ENCODE assay signal across 1 cellular context in the genomic region with DNA sequence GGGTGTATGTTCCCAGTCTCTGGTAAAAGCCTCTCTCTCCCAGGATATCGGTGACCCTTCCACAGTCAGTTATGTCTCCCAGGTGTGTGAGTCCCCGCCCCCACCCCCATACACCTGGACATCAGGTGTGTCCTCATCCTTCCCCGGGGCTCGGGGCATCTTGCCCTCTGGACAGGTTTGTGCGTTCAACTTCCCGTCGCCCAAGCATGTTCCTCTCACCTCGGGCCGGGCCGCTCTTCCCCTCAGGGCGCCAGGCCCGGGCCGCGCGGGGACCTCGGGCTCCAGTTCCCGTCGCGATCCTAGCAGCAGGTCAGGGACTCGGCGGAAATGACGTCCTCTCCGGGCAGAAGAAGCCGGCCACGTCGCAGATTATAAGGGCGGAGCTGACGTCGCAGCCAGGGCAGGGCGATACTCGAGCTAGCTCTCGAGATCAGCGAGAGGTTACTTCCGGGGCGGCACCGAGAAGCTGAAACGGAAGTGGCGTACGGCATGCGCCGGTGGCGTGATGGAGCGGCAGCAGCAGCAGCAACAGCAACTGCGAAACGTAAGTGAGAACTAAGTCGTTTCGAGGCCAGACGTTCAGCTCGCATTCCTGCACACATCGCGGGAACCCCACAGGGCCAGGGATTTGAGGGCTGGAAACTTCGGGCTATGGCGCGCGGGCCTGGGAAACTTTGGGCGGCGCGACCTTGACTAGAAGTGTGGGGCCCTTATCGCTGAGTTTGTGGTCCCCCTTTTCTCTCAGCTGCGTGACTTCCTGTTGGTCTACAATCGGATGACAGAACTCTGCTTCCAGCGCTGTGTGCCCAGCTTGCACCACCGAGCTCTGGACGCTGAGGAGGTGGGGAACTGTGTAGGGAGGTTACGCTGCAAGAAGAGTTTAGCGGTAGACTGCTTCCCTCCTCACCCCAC.
TF ChIP-seq lines count a peak whose summit lies in the region.

A gene with protein sequence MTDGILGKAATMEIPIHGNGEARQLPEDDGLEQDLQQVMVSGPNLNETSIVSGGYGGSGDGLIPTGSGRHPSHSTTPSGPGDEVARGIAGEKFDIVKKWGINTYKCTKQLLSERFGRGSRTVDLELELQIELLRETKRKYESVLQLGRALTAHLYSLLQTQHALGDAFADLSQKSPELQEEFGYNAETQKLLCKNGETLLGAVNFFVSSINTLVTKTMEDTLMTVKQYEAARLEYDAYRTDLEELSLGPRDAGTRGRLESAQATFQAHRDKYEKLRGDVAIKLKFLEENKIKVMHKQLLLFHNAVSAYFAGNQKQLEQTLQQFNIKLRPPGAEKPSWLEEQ (minus strand): TSS at position 320 of the 912 bp plus-strand sequence. CDS start 910 bp downstream, outside the sequence.
A gene with protein sequence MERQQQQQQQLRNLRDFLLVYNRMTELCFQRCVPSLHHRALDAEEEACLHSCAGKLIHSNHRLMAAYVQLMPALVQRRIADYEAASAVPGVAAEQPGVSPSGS (plus strand): TSS at position 490 of the 912 bp plus-strand sequence. CDS start 16 bp downstream, at position 506.

TF ChIP-seq in HepG2, 621 proteins besides CTCF, POLR2A, EP300 and RAD21 (continued from another document and continues in another):
- TF ChIP-seq, protein P1, sequence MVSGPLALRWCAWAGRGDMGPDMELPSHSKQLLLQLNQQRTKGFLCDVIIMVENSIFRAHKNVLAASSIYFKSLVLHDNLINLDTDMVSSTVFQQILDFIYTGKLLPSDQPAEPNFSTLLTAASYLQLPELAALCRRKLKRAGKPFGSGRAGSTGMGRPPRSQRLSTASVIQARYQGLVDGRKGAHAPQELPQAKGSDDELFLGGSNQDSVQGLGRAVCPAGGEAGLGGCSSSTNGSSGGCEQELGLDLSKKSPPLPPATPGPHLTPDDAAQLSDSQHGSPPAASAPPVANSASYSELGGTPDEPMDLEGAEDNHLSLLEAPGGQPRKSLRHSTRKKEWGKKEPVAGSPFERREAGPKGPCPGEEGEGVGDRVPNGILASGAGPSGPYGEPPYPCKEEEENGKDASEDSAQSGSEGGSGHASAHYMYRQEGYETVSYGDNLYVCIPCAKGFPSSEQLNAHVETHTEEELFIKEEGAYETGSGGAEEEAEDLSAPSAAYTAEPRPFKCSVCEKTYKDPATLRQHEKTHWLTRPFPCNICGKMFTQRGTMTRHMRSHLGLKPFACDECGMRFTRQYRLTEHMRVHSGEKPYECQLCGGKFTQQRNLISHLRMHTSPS (CRISPR knock-in tag; IDR thresholded peaks at IDR 0.05; ENCODE audit: low read depth) = no peak
- TF ChIP-seq ZNF460 (CRISPR knock-in tag; IDR thresholded peaks at IDR 0.05; ENCODE audit: borderline replicate concordance) (no peak), PHB2 (IDR thresholded peaks at IDR 0.05; ENCODE audit: partially characterized antibody) (no peak), ZNF572 (CRISPR knock-in tag; IDR thresholded peaks at IDR 0.05) (0 out of 2 replicates have a peak, but pooled peaks have one; percentile 37), PCBP2 (optimal IDR thresholded peaks at IDR 0.05; ENCODE audit: low read depth, low read length, poor library complexity, severe bottlenecking) (no peak), EEA1 (CRISPR knock-in tag; IDR thresholded peaks at IDR 0.05; ENCODE audit: borderline replicate concordance) (no peak), NFE2L1 (CRISPR knock-in tag; IDR thresholded peaks at IDR 0.05; ENCODE audit: borderline replicate concordance) (0 out of 2 replicates have a peak, but pooled peaks have one; percentile 61), ZNF263 (CRISPR knock-in tag; IDR thresholded peaks at IDR 0.05) (peak; percentile 39), NCOA5 (CRISPR knock-in tag; IDR thresholded peaks at IDR 0.05) (no peak), ZNF616 (CRISPR knock-in tag; IDR thresholded peaks at IDR 0.05; ENCODE audit: low read depth) (no peak), SOX6 (IDR thresholded peaks at IDR 0.05) (no peak), SOX6 (CRISPR knock-in tag; IDR thresholded peaks at IDR 0.05) (peak; percentile 71), NBN (conservative IDR thresholded peaks at IDR 0.05) (no peak), FLYWCH1 (CRISPR knock-in tag; IDR thresholded peaks at IDR 0.05) (no peak), MAFK (conservative IDR thresholded peaks at IDR 0.05 in 1 of 2, IDR thresholded peaks at IDR 0.05 in 1 of 2; ENCODE audit: low read length in 2 of 2) (no peak), IKZF4 (CRISPR knock-in tag; IDR thresholded peaks at IDR 0.05; ENCODE audit: borderline replicate concordance, low read depth, not compliant biosample characterization) (peak; percentile 49), NR3C1 (CRISPR knock-in tag; IDR thresholded peaks at IDR 0.05) (no peak), TCF7L2 (IDR thresholded peaks at IDR 0.05; ENCODE audit: low read depth, low read length) (no peak), ZNF343 (CRISPR knock-in tag; IDR thresholded peaks at IDR 0.05) (0 out of 2 replicates have a peak, but pooled peaks have one; percentile 44), ZNF431 (CRISPR knock-in tag; IDR thresholded peaks at IDR 0.05; ENCODE audit: borderline replicate concordance, low read depth) (peak; percentile 9; the same call in 1 of the 2 replicates), NR2F6 (IDR thresholded peaks at IDR 0.05) (no peak), NR2F6 (CRISPR knock-in tag; IDR thresholded peaks at IDR 0.05) (peak; percentile 33; the same call in 1 of the 2 replicates), ZMAT3 (CRISPR knock-in tag; conservative IDR thresholded peaks at IDR 0.05) (peak; percentile 90)
- TF ChIP-seq, protein P2, sequence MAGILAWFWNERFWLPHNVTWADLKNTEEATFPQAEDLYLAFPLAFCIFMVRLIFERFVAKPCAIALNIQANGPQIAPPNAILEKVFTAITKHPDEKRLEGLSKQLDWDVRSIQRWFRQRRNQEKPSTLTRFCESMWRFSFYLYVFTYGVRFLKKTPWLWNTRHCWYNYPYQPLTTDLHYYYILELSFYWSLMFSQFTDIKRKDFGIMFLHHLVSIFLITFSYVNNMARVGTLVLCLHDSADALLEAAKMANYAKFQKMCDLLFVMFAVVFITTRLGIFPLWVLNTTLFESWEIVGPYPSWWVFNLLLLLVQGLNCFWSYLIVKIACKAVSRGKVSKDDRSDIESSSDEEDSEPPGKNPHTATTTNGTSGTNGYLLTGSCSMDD (CRISPR knock-in tag; IDR thresholded peaks at IDR 0.05) = no peak
- TF ChIP-seq, protein P3, sequence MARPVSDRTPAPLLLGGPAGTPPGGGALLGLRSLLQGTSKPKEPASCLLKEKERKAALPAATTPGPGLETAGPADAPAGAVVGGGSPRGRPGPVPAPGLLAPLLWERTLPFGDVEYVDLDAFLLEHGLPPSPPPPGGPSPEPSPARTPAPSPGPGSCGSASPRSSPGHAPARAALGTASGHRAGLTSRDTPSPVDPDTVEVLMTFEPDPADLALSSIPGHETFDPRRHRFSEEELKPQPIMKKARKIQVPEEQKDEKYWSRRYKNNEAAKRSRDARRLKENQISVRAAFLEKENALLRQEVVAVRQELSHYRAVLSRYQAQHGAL (CRISPR knock-in tag; IDR thresholded peaks at IDR 0.05; ENCODE audit: not compliant biosample characterization) = no peak
- TF ChIP-seq, protein P4, sequence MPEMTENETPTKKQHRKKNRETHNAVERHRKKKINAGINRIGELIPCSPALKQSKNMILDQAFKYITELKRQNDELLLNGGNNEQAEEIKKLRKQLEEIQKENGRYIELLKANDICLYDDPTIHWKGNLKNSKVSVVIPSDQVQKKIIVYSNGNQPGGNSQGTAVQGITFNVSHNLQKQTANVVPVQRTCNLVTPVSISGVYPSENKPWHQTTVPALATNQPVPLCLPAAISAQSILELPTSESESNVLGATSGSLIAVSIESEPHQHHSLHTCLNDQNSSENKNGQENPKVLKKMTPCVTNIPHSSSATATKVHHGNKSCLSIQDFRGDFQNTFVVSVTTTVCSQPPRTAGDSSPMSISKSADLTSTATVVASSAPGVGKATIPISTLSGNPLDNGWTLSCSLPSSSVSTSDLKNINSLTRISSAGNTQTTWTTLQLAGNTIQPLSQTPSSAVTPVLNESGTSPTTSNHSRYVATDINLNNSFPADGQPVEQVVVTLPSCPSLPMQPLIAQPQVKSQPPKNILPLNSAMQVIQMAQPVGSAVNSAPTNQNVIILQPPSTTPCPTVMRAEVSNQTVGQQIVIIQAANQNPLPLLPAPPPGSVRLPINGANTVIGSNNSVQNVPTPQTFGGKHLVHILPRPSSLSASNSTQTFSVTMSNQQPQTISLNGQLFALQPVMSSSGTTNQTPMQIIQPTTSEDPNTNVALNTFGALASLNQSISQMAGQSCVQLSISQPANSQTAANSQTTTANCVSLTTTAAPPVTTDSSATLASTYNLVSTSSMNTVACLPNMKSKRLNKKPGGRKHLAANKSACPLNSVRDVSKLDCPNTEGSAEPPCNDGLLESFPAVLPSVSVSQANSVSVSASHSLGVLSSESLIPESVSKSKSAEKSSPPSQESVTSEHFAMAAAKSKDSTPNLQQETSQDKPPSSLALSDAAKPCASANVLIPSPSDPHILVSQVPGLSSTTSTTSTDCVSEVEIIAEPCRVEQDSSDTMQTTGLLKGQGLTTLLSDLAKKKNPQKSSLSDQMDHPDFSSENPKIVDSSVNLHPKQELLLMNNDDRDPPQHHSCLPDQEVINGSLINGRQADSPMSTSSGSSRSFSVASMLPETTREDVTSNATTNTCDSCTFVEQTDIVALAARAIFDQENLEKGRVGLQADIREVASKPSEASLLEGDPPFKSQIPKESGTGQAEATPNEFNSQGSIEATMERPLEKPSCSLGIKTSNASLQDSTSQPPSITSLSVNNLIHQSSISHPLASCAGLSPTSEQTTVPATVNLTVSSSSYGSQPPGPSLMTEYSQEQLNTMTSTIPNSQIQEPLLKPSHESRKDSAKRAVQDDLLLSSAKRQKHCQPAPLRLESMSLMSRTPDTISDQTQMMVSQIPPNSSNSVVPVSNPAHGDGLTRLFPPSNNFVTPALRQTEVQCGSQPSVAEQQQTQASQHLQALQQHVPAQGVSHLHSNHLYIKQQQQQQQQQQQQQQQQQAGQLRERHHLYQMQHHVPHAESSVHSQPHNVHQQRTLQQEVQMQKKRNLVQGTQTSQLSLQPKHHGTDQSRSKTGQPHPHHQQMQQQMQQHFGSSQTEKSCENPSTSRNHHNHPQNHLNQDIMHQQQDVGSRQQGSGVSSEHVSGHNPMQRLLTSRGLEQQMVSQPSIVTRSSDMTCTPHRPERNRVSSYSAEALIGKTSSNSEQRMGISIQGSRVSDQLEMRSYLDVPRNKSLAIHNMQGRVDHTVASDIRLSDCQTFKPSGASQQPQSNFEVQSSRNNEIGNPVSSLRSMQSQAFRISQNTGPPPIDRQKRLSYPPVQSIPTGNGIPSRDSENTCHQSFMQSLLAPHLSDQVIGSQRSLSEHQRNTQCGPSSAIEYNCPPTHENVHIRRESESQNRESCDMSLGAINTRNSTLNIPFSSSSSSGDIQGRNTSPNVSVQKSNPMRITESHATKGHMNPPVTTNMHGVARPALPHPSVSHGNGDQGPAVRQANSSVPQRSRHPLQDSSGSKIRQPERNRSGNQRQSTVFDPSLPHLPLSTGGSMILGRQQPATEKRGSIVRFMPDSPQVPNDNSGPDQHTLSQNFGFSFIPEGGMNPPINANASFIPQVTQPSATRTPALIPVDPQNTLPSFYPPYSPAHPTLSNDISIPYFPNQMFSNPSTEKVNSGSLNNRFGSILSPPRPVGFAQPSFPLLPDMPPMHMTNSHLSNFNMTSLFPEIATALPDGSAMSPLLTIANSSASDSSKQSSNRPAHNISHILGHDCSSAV (CRISPR knock-in tag; IDR thresholded peaks at IDR 0.05; ENCODE audit: borderline replicate concordance) = no peak
- TF ChIP-seq, protein P5, sequence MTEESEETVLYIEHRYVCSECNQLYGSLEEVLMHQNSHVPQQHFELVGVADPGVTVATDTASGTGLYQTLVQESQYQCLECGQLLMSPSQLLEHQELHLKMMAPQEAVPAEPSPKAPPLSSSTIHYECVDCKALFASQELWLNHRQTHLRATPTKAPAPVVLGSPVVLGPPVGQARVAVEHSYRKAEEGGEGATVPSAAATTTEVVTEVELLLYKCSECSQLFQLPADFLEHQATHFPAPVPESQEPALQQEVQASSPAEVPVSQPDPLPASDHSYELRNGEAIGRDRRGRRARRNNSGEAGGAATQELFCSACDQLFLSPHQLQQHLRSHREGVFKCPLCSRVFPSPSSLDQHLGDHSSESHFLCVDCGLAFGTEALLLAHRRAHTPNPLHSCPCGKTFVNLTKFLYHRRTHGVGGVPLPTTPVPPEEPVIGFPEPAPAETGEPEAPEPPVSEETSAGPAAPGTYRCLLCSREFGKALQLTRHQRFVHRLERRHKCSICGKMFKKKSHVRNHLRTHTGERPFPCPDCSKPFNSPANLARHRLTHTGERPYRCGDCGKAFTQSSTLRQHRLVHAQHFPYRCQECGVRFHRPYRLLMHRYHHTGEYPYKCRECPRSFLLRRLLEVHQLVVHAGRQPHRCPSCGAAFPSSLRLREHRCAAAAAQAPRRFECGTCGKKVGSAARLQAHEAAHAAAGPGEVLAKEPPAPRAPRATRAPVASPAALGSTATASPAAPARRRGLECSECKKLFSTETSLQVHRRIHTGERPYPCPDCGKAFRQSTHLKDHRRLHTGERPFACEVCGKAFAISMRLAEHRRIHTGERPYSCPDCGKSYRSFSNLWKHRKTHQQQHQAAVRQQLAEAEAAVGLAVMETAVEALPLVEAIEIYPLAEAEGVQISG (CRISPR knock-in tag; IDR thresholded peaks at IDR 0.05) = peak; percentile 97
- TF ChIP-seq, protein P6, sequence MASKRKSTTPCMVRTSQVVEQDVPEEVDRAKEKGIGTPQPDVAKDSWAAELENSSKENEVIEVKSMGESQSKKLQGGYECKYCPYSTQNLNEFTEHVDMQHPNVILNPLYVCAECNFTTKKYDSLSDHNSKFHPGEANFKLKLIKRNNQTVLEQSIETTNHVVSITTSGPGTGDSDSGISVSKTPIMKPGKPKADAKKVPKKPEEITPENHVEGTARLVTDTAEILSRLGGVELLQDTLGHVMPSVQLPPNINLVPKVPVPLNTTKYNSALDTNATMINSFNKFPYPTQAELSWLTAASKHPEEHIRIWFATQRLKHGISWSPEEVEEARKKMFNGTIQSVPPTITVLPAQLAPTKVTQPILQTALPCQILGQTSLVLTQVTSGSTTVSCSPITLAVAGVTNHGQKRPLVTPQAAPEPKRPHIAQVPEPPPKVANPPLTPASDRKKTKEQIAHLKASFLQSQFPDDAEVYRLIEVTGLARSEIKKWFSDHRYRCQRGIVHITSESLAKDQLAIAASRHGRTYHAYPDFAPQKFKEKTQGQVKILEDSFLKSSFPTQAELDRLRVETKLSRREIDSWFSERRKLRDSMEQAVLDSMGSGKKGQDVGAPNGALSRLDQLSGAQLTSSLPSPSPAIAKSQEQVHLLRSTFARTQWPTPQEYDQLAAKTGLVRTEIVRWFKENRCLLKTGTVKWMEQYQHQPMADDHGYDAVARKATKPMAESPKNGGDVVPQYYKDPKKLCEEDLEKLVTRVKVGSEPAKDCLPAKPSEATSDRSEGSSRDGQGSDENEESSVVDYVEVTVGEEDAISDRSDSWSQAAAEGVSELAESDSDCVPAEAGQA (IDR thresholded peaks at IDR 0.05; ENCODE audit: low read depth) = peak; percentile 96
- TF ChIP-seq, protein P6 (CRISPR knock-in tag; IDR thresholded peaks at IDR 0.05; ENCODE audit: borderline replicate concordance) = no peak
